ENCODE assay signal across 8 cellular contexts in the genomic region with DNA sequence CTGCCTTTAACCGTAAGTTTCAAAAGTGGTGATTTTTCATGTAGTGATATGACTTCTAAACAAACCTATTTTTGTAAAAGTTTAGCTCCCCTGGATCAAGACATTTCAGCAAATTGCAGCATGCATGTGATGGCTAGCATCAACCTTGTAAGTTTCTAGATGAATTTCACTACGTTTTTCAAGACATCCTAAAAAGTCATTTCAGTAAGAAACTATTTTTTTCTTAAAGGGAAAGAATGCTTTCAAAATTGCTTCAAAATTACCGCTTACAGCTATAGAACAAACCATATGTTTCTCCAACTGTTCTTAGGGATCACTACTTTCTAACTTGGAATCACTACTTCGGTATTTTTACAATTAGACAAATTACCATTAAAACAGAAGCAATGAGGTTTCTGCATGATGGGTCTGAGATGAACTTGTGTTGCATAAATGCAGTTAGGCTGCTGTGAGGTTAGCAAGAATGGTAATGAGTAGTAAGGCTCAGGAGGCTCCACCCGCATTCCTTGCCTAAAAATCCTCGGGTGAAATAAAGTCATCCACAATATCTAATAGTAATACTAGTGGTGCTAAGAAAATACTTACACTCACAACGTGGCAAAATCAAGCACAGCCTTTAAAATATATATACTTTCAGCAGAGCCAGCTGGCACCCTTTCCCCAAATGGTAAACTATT. TPM values are rescaled to one million over a fixed set of nuclear protein-coding genes. Genes with fewer than 3 reads are reported as not detected.
DNase-seq lines count a peak whose midpoint lies in the region; ATAC-seq and TF ChIP-seq lines count a peak whose summit lies in the region.

No MANE protein-coding gene starts in this region.

- no peaks in the 10 kb centered on the region for H3K27me3 ChIP-seq in aorta (ENCODE audit: control insufficient read depth in 1 of 2, insufficient read depth in 2 of 2, low read length in 1 of 2)

- DNase-seq in Right ventricle myocardium inferior (ENCODE audit: missing footprints) = no peak
- DNase-seq in cardiac septum (ENCODE audit: low spot score) = no peak
- no peak for DNase-seq in central memory CD8-positive, alpha-beta T cell (ENCODE audit: low spot score in 2 of 2)
- DNase-seq in mesothelial cell of epicardium (ENCODE audit: low spot score in 2 of 2, unreplicated experiment in 2 of 2) = no peak
- DNase-seq in aorta = no peak
- no peak for DNase-seq in NCI-H1436 treated with DMSO at 0.1 percent for 48 hours (lab: John Stamatoyannopoulos, UW)
- DNase-seq in NK-92 (lab: John Stamatoyannopoulos, UW; ENCODE audit: unreplicated experiment) = no peak

- H3K9me3 Mint-ChIP-seq in central memory CD8-positive, alpha-beta T cell = no peaks in the 10 kb centered on the region
- no peaks in the 10 kb centered on the region for H3K9me3 Mint-ChIP-seq in mesothelial cell of epicardium

- H3K27ac Mint-ChIP-seq in central memory CD8-positive, alpha-beta T cell (ENCODE audit: low read depth) = peak overlapping the region; percentile 79
- peak overlapping the region; percentile 71 for H3K27ac Mint-ChIP-seq in mesothelial cell of epicardium

- ATAC-seq in Right ventricle myocardium inferior (peak; percentile 42), aorta (ENCODE audit: low FRiP score) (peak; percentile 72), HG03342 (IDR thresholded peaks at IDR 0.05; ENCODE audit: unreplicated experiment) (no peak)
- ATAC-seq in central memory CD8-positive, alpha-beta T cell (replicated peaks; ENCODE audit: extremely low read depth, poor library complexity, severe bottlenecking) = no peak

- H3K9me3 ChIP-seq in aorta (ENCODE audit: control insufficient read depth, low read length) = no peaks in the 10 kb centered on the region

- H3K4me1 Mint-ChIP-seq in central memory CD8-positive, alpha-beta T cell = peaks cover 25% of the 10 kb centered on the region
- peaks cover 16% of the 10 kb centered on the region for H3K4me1 Mint-ChIP-seq in mesothelial cell of epicardium

- H3K4me1 ChIP-seq in aorta (ENCODE audit: control insufficient read depth in 1 of 2, insufficient read depth in 2 of 2, low read length in 2 of 2) = peaks cover 0 to 3% of the 10 kb centered on the region in 2 donors

- H3K4me3 ChIP-seq in aorta (ENCODE audit: low read length in 2 of 2) = peak overlapping the region; percentile 90 to 92

- H3K36me3 Mint-ChIP-seq in central memory CD8-positive, alpha-beta T cell (ENCODE audit: insufficient read depth) = peaks cover 8% of the 10 kb centered on the region
- H3K36me3 Mint-ChIP-seq in mesothelial cell of epicardium = peaks cover 1% of the 10 kb centered on the region

- no peak for TF ChIP-seq CTCF in mesothelial cell of epicardium (IDR thresholded peaks at IDR 0.05; ENCODE audit: unreplicated experiment)

- WGBS in aorta, 2 donors = 3 to 4% methylated on average over 7 of the region's 7 CpGs

- H3K36me3 ChIP-seq in aorta (ENCODE audit: control insufficient read depth in 1 of 2, insufficient read depth in 2 of 2, low read length in 1 of 2) = no peaks in the 10 kb centered on the region

- no peaks in the 10 kb centered on the region for H3K27me3 Mint-ChIP-seq in central memory CD8-positive, alpha-beta T cell
- H3K27me3 Mint-ChIP-seq in mesothelial cell of epicardium (ENCODE audit: low read depth) = no peaks in the 10 kb centered on the region

- H3K27ac ChIP-seq in aorta (ENCODE audit: low read depth in 1 of 2, low read length in 2 of 2) = peak overlapping the region in 1 of 2 donors; percentile 84

- intact Hi-C loops in Right ventricle myocardium inferior (cut with DNase I) (no loop called here), cardiac septum (cut with DNase I) (loop anchor here (2.0 to 5.0 kb wide), 4 partner anchors 51 to 114 kb away; a partner anchor contains a TSS), aorta (cut with DNase I) (loop anchor here (2.0 to 10.0 kb wide), 6 partner anchors 46 to 149 kb away; a partner anchor contains a TSS)

- H3K4me3 Mint-ChIP-seq in central memory CD8-positive, alpha-beta T cell = peak overlapping the region; percentile 87
- H3K4me3 Mint-ChIP-seq in mesothelial cell of epicardium = peak overlapping the region; percentile 72

RNA-seq across cellular contexts. Expression of a gene that starts 53.8 kb away (rescaled TPM):
- 14.5 TPM for total RNA-seq in Right ventricle myocardium inferior
- 25.5 TPM for total RNA-seq in cardiac septum
- 39.0 to 40.1 TPM (median 39.3 TPM) in 3 replicates for total RNA-seq in mesothelial cell of epicardium
- 10 to 100 TPM; 27.9 to 37.9 TPM for total RNA-seq in aorta
- polyA plus RNA-seq in aorta = 10 to 100 TPM; 12.8 to 22.9 TPM

Comparison
In these comparisons a context has a peak if more than half of its experiments do, and no peak if none do; other contexts are left out.
1. ATAC-seq: peak in Right ventricle myocardium inferior (single experiment) and aorta (single experiment); none in central memory CD8-positive, alpha-beta T cell (single experiment) and HG03342 (single experiment).